ENCODE assay signal across 22 cellular contexts in genomic region chr2:218857371-218858137, GRCh38. TPM values are rescaled to one million over a fixed set of nuclear protein-coding genes. Genes with fewer than 3 reads are reported as not detected.
A peak's percentile ranks its signal among the peaks of the same experiment; 100 is the strongest.
DNase-seq lines count a peak whose midpoint lies in the region; TF ChIP-seq lines count a peak whose summit lies in the region.
"Had no signal": no experiment of that assay in that cellular context is flagged by ENCODE, and none has a peak within 500 bp of the region (broad histone marks: within the 10 kb centered on the region; RNA-seq: fewer than 3 reads in every experiment).

No MANE protein-coding gene starts in this region.

- peaks cover 12 to 58% (median 32%) of the 10 kb centered on the region in 6 donors for H3K4me1 ChIP-seq in spleen
- H3K4me1 ChIP-seq: colonic mucosa had no signal

- peaks cover 13% of the 10 kb centered on the region for H3K4me1 Mint-ChIP-seq in glutamatergic neuron (ENCODE audit: low read depth, unreplicated experiment)

- no peaks in the 10 kb centered on the region for H3K36me3 ChIP-seq in spleen
- H3K36me3 ChIP-seq: BLaER1 treated with 17β-estradiol and CSF1 and Interleukin-3, amounts not matched to agents 10 nM and 100 nM; colonic mucosa; HAP-1; heart right ventricle; uterus had no signal

- no peaks in the 10 kb centered on the region for H3K36me3 Mint-ChIP-seq in glutamatergic neuron (ENCODE audit: unreplicated experiment)
- H3K36me3 Mint-ChIP-seq: activated CD4-positive, alpha-beta memory T cell treated with anti-CD3 and anti-CD28 coated beads for 36 hours; activated naive CD4-positive, alpha-beta T cell treated with anti-CD3 and anti-CD28 coated beads, Interleukin-2, amount 50 U/mL, for 24 hours; T-cell had no signal

- TF ChIP-seq CTCF in spleen (IDR thresholded peaks at IDR 0.05 in 8 of 11, conservative IDR thresholded peaks at IDR 0.05 in 3 of 11) (no peak), glutamatergic neuron (IDR thresholded peaks at IDR 0.05; ENCODE audit: partially characterized antibody, unreplicated experiment) (no peak)

- DNase-seq in NCI-H2081 (lab: John Stamatoyannopoulos, UW) = peak; percentile 10 to 12
- no peak for DNase-seq in NCI-H2081 treated with DMSO at 0.1 percent for 48 hours (lab: John Stamatoyannopoulos, UW)
- peak; percentile 22 for DNase-seq in NCI-H1105 treated with DMSO at 0.1 percent for 48 hours (lab: John Stamatoyannopoulos, UW)
- DNase-seq in spleen = peak; percentile 59
- DNase-seq in NCI-H82 (lab: John Stamatoyannopoulos, UW) = no peak
- DNase-seq in iPS-NIHi7 (ENCODE audit: extremely low spot score) = no peak
- DNase-seq in glutamatergic neuron = no peak
- DNase-seq: activated CD4-positive, alpha-beta memory T cell treated with anti-CD3 and anti-CD28 coated beads for 36 hours; activated T-cell treated with anti-CD3 and anti-CD28 coated beads, Interleukin-2, amount 50 U/mL, for 4 hours; colonic mucosa; heart right ventricle; NCI-H1436 treated with DMSO at 0.1 percent for 48 hours; NCI-H446 treated with DMSO at 0.1 percent for 48 hours; T-cell; uterus had no signal

- H3K27ac Mint-ChIP-seq in glutamatergic neuron (ENCODE audit: unreplicated experiment) = no peak overlapping the region
- H3K27ac Mint-ChIP-seq: activated CD4-positive, alpha-beta memory T cell treated with anti-CD3 and anti-CD28 coated beads for 36 hours; activated naive CD4-positive, alpha-beta T cell treated with anti-CD3 and anti-CD28 coated beads, Interleukin-2, amount 50 U/mL, for 24 hours; T-cell had no signal

- H3K9me3 ChIP-seq in spleen = no peaks in the 10 kb centered on the region
- H3K9me3 ChIP-seq: colonic mucosa, HAP-1, heart right ventricle, uterus had no signal

- peaks cover 2% of the 10 kb centered on the region for H3K9me3 Mint-ChIP-seq in glutamatergic neuron (ENCODE audit: unreplicated experiment)
- H3K9me3 Mint-ChIP-seq: activated CD4-positive, alpha-beta memory T cell treated with anti-CD3 and anti-CD28 coated beads for 36 hours; activated naive CD4-positive, alpha-beta T cell treated with anti-CD3 and anti-CD28 coated beads, Interleukin-2, amount 50 U/mL, for 24 hours; activated T-cell treated with anti-CD3 and anti-CD28 coated beads, Interleukin-2, amount 50 U/mL, for 4 hours; T-cell had no signal

- H3K4me3 ChIP-seq in spleen = no peak overlapping the region
- H3K4me3 ChIP-seq: BLaER1 treated with 17β-estradiol and CSF1 and Interleukin-3, amounts not matched to agents 10 nM and 100 nM; colonic mucosa; HAP-1; heart right ventricle; uterus had no signal

- H3K27me3 ChIP-seq in spleen (replicated peaks in 1 of 7) = peaks cover 3 to 100% (median 51%) of the 10 kb centered on the region in 7 donors

- H3K27ac ChIP-seq in cingulate gyrus (ENCODE audit: low read depth, low read length) (peak overlapping the region; percentile 19), spleen (peak overlapping the region in 2 of 8 donors; percentile 28 to 46)
- H3K27ac ChIP-seq: BLaER1 treated with 17β-estradiol and CSF1 and Interleukin-3, amounts not matched to agents 10 nM and 100 nM; colonic mucosa; heart right ventricle; uterus had no signal

- intact Hi-C loops in spleen (cut with DNase I; ENCODE audit: low total_unique reads) = no loop called here

- no peak overlapping the region for H3K4me3 Mint-ChIP-seq in glutamatergic neuron (ENCODE audit: unreplicated experiment)
- H3K4me3 Mint-ChIP-seq: activated CD4-positive, alpha-beta memory T cell treated with anti-CD3 and anti-CD28 coated beads for 36 hours; activated naive CD4-positive, alpha-beta T cell treated with anti-CD3 and anti-CD28 coated beads, Interleukin-2, amount 50 U/mL, for 24 hours; activated T-cell treated with anti-CD3 and anti-CD28 coated beads, Interleukin-2, amount 50 U/mL, for 4 hours; T-cell had no signal

- 14 to 21% (median 20%) methylated on average over 9 to 10 of the region's 10 CpGs for WGBS in spleen, 5 donors

- H3K27me3 Mint-ChIP-seq in glutamatergic neuron (ENCODE audit: unreplicated experiment) = peaks cover 30% of the 10 kb centered on the region

- no peak for TF ChIP-seq POLR2A in spleen (IDR thresholded peaks at IDR 0.05)

RNA-seq across cellular contexts. Expression of gene WNT6, which starts 2.1 kb away (rescaled TPM):
- total RNA-seq in spleen (10 to 100 TPM in 3 of 7 donors, 1 to 10 TPM in 4; 2.2 to 10.9 (median 10.0) TPM), glutamatergic neuron (ENCODE audit: unreplicated experiment) (0.66 TPM)
- polyA plus RNA-seq in spleen = 1 to 10 TPM; 1.1 to 4.0 (median 1.1) TPM
- total RNA-seq: lung microvascular endothelial cell, skeletal muscle tissue had no signal
- polyA plus RNA-seq: HepG2 had no signal

RNA-seq across cellular contexts. Expression of gene WNT10A, which starts 23.1 kb away (rescaled TPM):
- total RNA-seq in spleen (1 to 10 TPM; 1.6 to 7.9 (median 3.5) TPM), glutamatergic neuron (ENCODE audit: unreplicated experiment) (0.17 TPM)
- polyA plus RNA-seq in spleen = 1 to 10 TPM; 1.5 to 2.5 (median 1.5) TPM
- total RNA-seq: HepG2, lung microvascular endothelial cell, skeletal muscle tissue had no signal

RNA-seq across cellular contexts. Expression of gene PRKAG3, which starts 26.0 kb away (rescaled TPM):
- total RNA-seq in spleen (not detected), glutamatergic neuron (ENCODE audit: unreplicated experiment) (not detected)
- not detected for polyA plus RNA-seq in spleen
- total RNA-seq: activated CD4-positive, alpha-beta memory T cell treated with anti-CD3 and anti-CD28 coated beads for 36 hours; activated T-cell treated with anti-CD3 and anti-CD28 coated beads, Interleukin-2, amount 50 U/mL, for 4 hours; colonic mucosa; HepG2; lung microvascular endothelial cell; T-cell; uterus had no signal
- polyA plus RNA-seq: HepG2 had no signal

Comparison
In these comparisons a context has a peak if more than half of its experiments do, and no peak if none do; other contexts are left out.
1. DNase-seq: peak in NCI-H2081 (2 of 2), NCI-H1105 treated with DMSO at 0.1 percent for 48 hours (single experiment) and spleen (single experiment); none in NCI-H2081 treated with DMSO at 0.1 percent for 48 hours (single experiment), NCI-H82 (single experiment), iPS-NIHi7 (single experiment) and glutamatergic neuron (single experiment).